Comparison of ENCODE assay signal across 26 cellular contexts in genomic region chr5:118605761-118606160, GRCh38.
"Had no signal": no experiment of that assay in that cellular context is flagged by ENCODE, and none has a peak within 500 bp of the region (broad histone marks: within the 10 kb centered on the region; RNA-seq: fewer than 3 reads in every experiment).

No MANE protein-coding gene starts in this region.

- H3K36me3 ChIP-seq: neutrophil, ovary, right lobe of liver, sigmoid colon, stomach, thoracic aorta, tibial artery, transverse colon, upper lobe of right lung, uterus had no signal

- H3K27me3 ChIP-seq: neutrophil, ovary, right lobe of liver, sigmoid colon, stomach, tibial artery, transverse colon, upper lobe of right lung, uterus had no signal

- DNase-seq: naive thymus-derived CD8-positive, alpha-beta T cell; nephron progenitor cell; occipital lobe; ovary; posterior cingulate gyrus; psoas muscle; right cardiac atrium; right lobe of liver; sigmoid colon; small intestine; stimulated activated CD4-positive, alpha-beta T cell treated with anti-CD3 and anti-CD28 coated beads, Interleukin-15, amount 100 ng/mL, for 24 hours; stimulated activated CD4-positive, alpha-beta T cell treated with anti-CD3 and anti-CD28 coated beads, Interleukin-2, amount 100 ng/mL, for 24 hours; stimulated activated CD4-positive, alpha-beta T cell treated with anti-CD3 and anti-CD28 coated beads, Interleukin-2, amount 100 ng/mL, for 48 hours; stimulated activated CD4-positive, alpha-beta T cell treated with anti-CD3 and anti-CD28 coated beads, Interleukin-4, amount 100 ng/mL, for 24 hours; stimulated activated naive B cell treated with anti-CD40 and anti-IgM and Interleukin-4, amounts not matched to agents 10 μg/mL and 1 μg/mL and 100 μg/mL, for 72 hours; stimulated activated naive CD4-positive, alpha-beta T cell treated with Interleukin-2 at 50 U/mL for 16 hours; stomach; tibial artery; transverse colon; upper lobe of right lung; uterus had no signal

- H3K79me2 ChIP-seq: parathyroid adenoma had no signal

- ATAC-seq: naive thymus-derived CD8-positive, alpha-beta T cell; natural killer cell treated with Interleukin-12 subunit alpha and Interleukin-12 subunit beta and Interleukin-15 and Interleukin-18, amount 100 ng/mL, for 72 hours; psoas muscle; right cardiac atrium; right lobe of liver; stimulated activated effector memory CD8-positive, alpha-beta T cell treated with anti-CD3 and anti-CD28 coated beads, Interleukin-12 subunit alpha, Interleukin-12 subunit beta, amount 100 ng/mL, for 72 hours; stimulated activated naive B cell treated with anti-CD40 and anti-IgM and Interleukin-4, amounts not matched to agents 10 μg/mL and 1 μg/mL and 100 μg/mL, for 72 hours; upper lobe of right lung had no signal

- H3K27ac ChIP-seq: neutrophil, ovary, parathyroid adenoma, psoas muscle, right lobe of liver, sigmoid colon, stomach, thoracic aorta, tibial artery, transverse colon, upper lobe of right lung, uterus had no signal

- H2AFZ ChIP-seq: parathyroid adenoma had no signal

- H3K4me1 ChIP-seq: parathyroid adenoma, psoas muscle, right lobe of liver, sigmoid colon, stomach, tibial artery, transverse colon, upper lobe of right lung, uterus had no signal

- H3K9ac ChIP-seq: parathyroid adenoma had no signal

- H3K9me3 ChIP-seq: neutrophil, ovary, psoas muscle, right lobe of liver, stomach, thoracic aorta, tibial artery, transverse colon, upper lobe of right lung, uterus had no signal

- H3K4me3 ChIP-seq: ovary, psoas muscle, right lobe of liver, sigmoid colon, stomach, thoracic aorta, tibial artery, transverse colon, upper lobe of right lung, uterus had no signal
